In the genomic region with DNA sequence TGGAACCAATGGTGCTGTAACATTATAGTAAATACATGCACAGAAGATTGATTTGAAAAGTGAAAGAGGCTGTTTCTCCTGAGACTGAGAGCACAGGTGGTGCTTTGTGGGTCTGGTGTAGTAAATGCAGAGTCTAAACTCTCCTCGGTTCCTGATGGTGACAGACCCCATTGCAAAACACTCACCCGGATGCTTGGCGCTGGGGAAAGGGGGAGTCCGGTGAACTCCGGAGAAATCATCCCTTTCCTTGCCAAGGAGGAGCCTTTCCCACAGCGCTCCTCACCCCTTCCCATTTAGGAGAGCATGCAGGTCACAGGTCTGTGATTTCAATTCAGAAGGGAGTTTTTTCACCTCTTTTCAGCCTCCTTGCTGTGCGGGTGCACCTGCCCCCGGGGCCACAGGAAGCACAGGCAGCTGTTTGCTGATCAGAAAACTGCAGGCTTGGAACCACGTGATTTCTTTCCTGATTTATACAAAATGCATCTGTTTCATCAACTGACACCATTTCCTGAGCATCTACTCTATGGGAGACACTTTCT, we compare ENCODE assay signal across 9 cellular contexts.
DNase-seq lines count a peak whose midpoint lies in the region; ATAC-seq, FAIRE-seq and TF ChIP-seq lines count a peak whose summit lies in the region.
"Had no signal": no experiment of that assay in that cellular context is flagged by ENCODE, and none has a peak within 500 bp of the region (broad histone marks: within the 10 kb centered on the region; RNA-seq: fewer than 3 reads in every experiment).

No MANE protein-coding gene starts in this region.

- peaks cover 88% of the 10 kb centered on the region for H3K4me1 ChIP-seq in DOHH2 (ENCODE audit: control insufficient read depth, low read length)

- peaks cover 16 to 45% of the 10 kb centered on the region in 2 donors for H3K36me3 Mint-ChIP-seq in activated naive CD4-positive, alpha-beta T cell treated with anti-CD3 and anti-CD28 coated beads, Interleukin-2, amount 50 U/mL, for 72 hours

- no peaks in the 10 kb centered on the region for H4K20me1 ChIP-seq in DOHH2 (ENCODE audit: control insufficient read depth, insufficient read depth, low read depth, low read length)

- H3F3A ChIP-seq in DOHH2 (ENCODE audit: control insufficient read depth, insufficient read depth) = peaks cover 49% of the 10 kb centered on the region

- no peak for FAIRE-seq in GM12891 (lab: Jason Lieb, UNC)

- no peaks in the 10 kb centered on the region for H3K9me3 ChIP-seq in DOHH2 (ENCODE audit: control insufficient read depth, insufficient read depth, low read length)

- H3K79me2 ChIP-seq in DOHH2 (ENCODE audit: control insufficient read depth, low read length) = peaks cover 19% of the 10 kb centered on the region

- no peak for TF ChIP-seq CTCF in DOHH2 (IDR thresholded peaks at IDR 0.05; ENCODE audit: low read depth, low read length, poor library complexity, severe bottlenecking)

- no peaks in the 10 kb centered on the region for H3K27me3 ChIP-seq in DOHH2 (ENCODE audit: control insufficient read depth, low read length)

- peak overlapping the region; percentile 96 to 100 for H3K27ac Mint-ChIP-seq in activated naive CD4-positive, alpha-beta T cell treated with anti-CD3 and anti-CD28 coated beads, Interleukin-2, amount 50 U/mL, for 72 hours

- no peak for TF ChIP-seq POLR2A in GM12891 (IDR thresholded peaks at IDR 0.05; ENCODE audit: low read depth, low read length)

- peaks cover 14% of the 10 kb centered on the region for H3K36me3 ChIP-seq in DOHH2 (ENCODE audit: control insufficient read depth, low read length)

- no peaks in the 10 kb centered on the region for H3K9me3 Mint-ChIP-seq in activated naive CD4-positive, alpha-beta T cell treated with anti-CD3 and anti-CD28 coated beads, Interleukin-2, amount 50 U/mL, for 72 hours

- no peaks in the 10 kb centered on the region for H3K9me2 ChIP-seq in DOHH2 (replicated peaks; ENCODE audit: control insufficient read depth, low read length)

- peak; percentile 54 for ATAC-seq in GM19463 (IDR thresholded peaks at IDR 0.05; ENCODE audit: unreplicated experiment)
- ATAC-seq in HG03460 (IDR thresholded peaks at IDR 0.05; ENCODE audit: unreplicated experiment) = peak; percentile 44
- peak; percentile 5 to 43 for ATAC-seq in activated naive CD4-positive, alpha-beta T cell treated with anti-CD3 and anti-CD28 coated beads, Interleukin-2, amount 50 U/mL, for 72 hours
- ATAC-seq: HCT116 had no signal

- peak overlapping the region; percentile 99 for H3K4me2 ChIP-seq in DOHH2 (ENCODE audit: low read length)

- DNase-seq in activated naive CD4-positive, alpha-beta T cell treated with anti-CD3 and anti-CD28 coated beads, Interleukin-2, amount 50 U/mL, for 72 hours (ENCODE audit: low spot score in 2 of 2) = peak in 1 of 2 donors; percentile 38
- DNase-seq in GM12891 (ENCODE audit: insufficient read length, low spot score) = no peak
- no peak for DNase-seq in caudate nucleus (lab: John Stamatoyannopoulos, UW)
- no peak for DNase-seq in glomerular visceral epithelial cell (ENCODE audit: extremely low spot score)
- DNase-seq in NCI-H446 (lab: John Stamatoyannopoulos, UW) = no peak

- H3K27ac ChIP-seq in DOHH2 (ENCODE audit: low read depth, low read length) (peak overlapping the region; percentile 100), caudate nucleus (ENCODE audit: low read depth, low read length) (no peak overlapping the region)

- peak overlapping the region; percentile 85 for H3K4me3 ChIP-seq in DOHH2 (ENCODE audit: low read length)

TF ChIP-seq in GM12891, 5 proteins besides CTCF, POLR2A, EP300 and RAD21:
- TF ChIP-seq POLR2AphosphoS5 (IDR thresholded peaks at IDR 0.05; ENCODE audit: low read depth, low read length) (no peak; the same call in 1 of the 2 replicates), SPI1 (IDR thresholded peaks at IDR 0.05; ENCODE audit: low read depth, low read length) (no peak), POU2F2 (IDR thresholded peaks at IDR 0.05; ENCODE audit: low read depth, low read length) (no peak), TAF1 (IDR thresholded peaks at IDR 0.05; ENCODE audit: low read depth, low read length) (no peak)
